In genomic region chr1:50976890-50977574, GRCh38 we compare ENCODE assay signal across 8 cellular contexts. TPM values are rescaled to one million over a fixed set of nuclear protein-coding genes. Genes with fewer than 3 reads are reported as not detected.
A peak's percentile ranks its signal among the peaks of the same experiment; 100 is the strongest.
DNase-seq lines count a peak whose midpoint lies in the region; ATAC-seq, FAIRE-seq and TF ChIP-seq lines count a peak whose summit lies in the region.

No MANE protein-coding gene starts in this region.

- H3K4me3 Mint-ChIP-seq in CD8-positive, alpha-beta T cell = peak overlapping the region; percentile 80
- peak overlapping the region; percentile 84 for H3K4me3 Mint-ChIP-seq in activated T-helper 17 cell treated with anti-CD3 and anti-CD28 coated beads, Interleukin-2, amount 50 U/mL, for 72 hours

- H3K27ac ChIP-seq in CD8-positive, alpha-beta T cell (ENCODE audit: low read depth, low read length) = peak overlapping the region; percentile 16
- peak overlapping the region; percentile 84 to 94 (median 90) for H3K27ac ChIP-seq in pancreas

- DNase-seq in CD8-positive, alpha-beta T cell = peak in 4 of 7 experiments; percentile 9 to 55 (median 20)
- DNase-seq in NCI-H446 treated with DMSO at 0.1 percent for 48 hours (lab: John Stamatoyannopoulos, UW) (peak; percentile 78), globus pallidus (ENCODE audit: low spot score) (peak; percentile 65), pancreas (peak in 1 of 6 donors; percentile 46), D721Med (ENCODE audit: insufficient read length, low spot score) (no peak)

- POLR2A ChIA-PET in CD8-positive, alpha-beta T cell (lab: Charles Lee) = interaction anchor here (0.7 to 2.2 kb wide), 4 partner anchors 8 to 86 kb away, joined by 3 to 27 read pairs (median 6); partner anchors contain the start of genes CDKN2C and FAF1

- TF ChIP-seq CTCF in CD8-positive, alpha-beta T cell (IDR thresholded peaks at IDR 0.05) = no peak
- TF ChIP-seq CTCF in pancreas (IDR thresholded peaks at IDR 0.05) (no peak), D721Med (IDR thresholded peaks at IDR 0.05; ENCODE audit: insufficient read depth, missing control alignments) (no peak)

- FAIRE-seq in pancreas (lab: Jason Lieb, UNC) = no peak
- no peak for FAIRE-seq in D721Med (lab: Jason Lieb, UNC)

- peaks cover 24% of the 10 kb centered on the region for H3K4me1 ChIP-seq in CD8-positive, alpha-beta T cell (ENCODE audit: insufficient read depth, low read length)
- peaks cover 0 to 12% (median 10%) of the 10 kb centered on the region in 3 donors for H3K4me1 ChIP-seq in pancreas

- H3K36me3 Mint-ChIP-seq in CD8-positive, alpha-beta T cell = peaks cover 5% of the 10 kb centered on the region
- H3K36me3 Mint-ChIP-seq in activated T-helper 17 cell treated with anti-CD3 and anti-CD28 coated beads, Interleukin-2, amount 50 U/mL, for 72 hours (ENCODE audit: low read depth) = peaks cover 18% of the 10 kb centered on the region

- H3K4me3 ChIP-seq in CD8-positive, alpha-beta T cell (ENCODE audit: low read depth, low read length) = peak overlapping the region; percentile 70
- H3K4me3 ChIP-seq in pancreas = peak overlapping the region; percentile 60 to 91 (median 70)

- H3K9me3 Mint-ChIP-seq in CD8-positive, alpha-beta T cell = no peaks in the 10 kb centered on the region
- H3K9me3 Mint-ChIP-seq in activated T-helper 17 cell treated with anti-CD3 and anti-CD28 coated beads, Interleukin-2, amount 50 U/mL, for 72 hours = no peaks in the 10 kb centered on the region

- CTCF ChIA-PET in CD8-positive, alpha-beta T cell (lab: Charles Lee) = interaction anchor here (1.1 to 1.8 kb wide), 2 partner anchors 9 to 47 kb away, joined by 4 to 9 read pairs; no protein-coding TSS in a partner anchor

- peaks cover 26% of the 10 kb centered on the region for H3K4me1 Mint-ChIP-seq in CD8-positive, alpha-beta T cell (ENCODE audit: low read depth)
- peaks cover 19% of the 10 kb centered on the region for H3K4me1 Mint-ChIP-seq in activated T-helper 17 cell treated with anti-CD3 and anti-CD28 coated beads, Interleukin-2, amount 50 U/mL, for 72 hours

- intact Hi-C loops in CD8-positive, alpha-beta T cell (cut with DNase I, micrococcal nuclease) = loop anchor here (1.0 to 10.0 kb wide), 2 partner anchors 9 to 638 kb away; partner anchors contain the start of gene OSBPL9 (in 1 of the 2)
- intact Hi-C loops in pancreas (cut with DNase I) = no loop called here

- H3K27ac Mint-ChIP-seq in CD8-positive, alpha-beta T cell = no peak overlapping the region
- peak overlapping the region; percentile 52 for H3K27ac Mint-ChIP-seq in activated T-helper 17 cell treated with anti-CD3 and anti-CD28 coated beads, Interleukin-2, amount 50 U/mL, for 72 hours

- ATAC-seq in CD8-positive, alpha-beta T cell = peak; percentile 47
- peak; percentile 74 for ATAC-seq in GM18909 (IDR thresholded peaks at IDR 0.05; ENCODE audit: poor library complexity, unreplicated experiment)
- ATAC-seq in HG03095 (IDR thresholded peaks at IDR 0.05; ENCODE audit: unreplicated experiment) = peak; percentile 65
- ATAC-seq in activated T-helper 17 cell treated with anti-CD3 and anti-CD28 coated beads, Interleukin-2, amount 50 U/mL, for 72 hours (replicated peaks) = peak; percentile 68
- peak; percentile 33 to 59 (median 54) for ATAC-seq in pancreas

- H3K27me3 ChIP-seq in CD8-positive, alpha-beta T cell (ENCODE audit: insufficient read depth, low read length) = no peaks in the 10 kb centered on the region
- H3K27me3 ChIP-seq in pancreas = no peaks in the 10 kb centered on the region

- H3K27me3 Mint-ChIP-seq in CD8-positive, alpha-beta T cell (ENCODE audit: low read depth) = peaks cover 15% of the 10 kb centered on the region
- H3K27me3 Mint-ChIP-seq in activated T-helper 17 cell treated with anti-CD3 and anti-CD28 coated beads, Interleukin-2, amount 50 U/mL, for 72 hours = peaks cover 17% of the 10 kb centered on the region

- H3K36me3 ChIP-seq in CD8-positive, alpha-beta T cell (ENCODE audit: insufficient read depth, low read length) = no peaks in the 10 kb centered on the region
- H3K36me3 ChIP-seq in pancreas = no peaks in the 10 kb centered on the region

- 3 to 4% methylated on average over 26 of the region's 26 CpGs for WGBS in pancreas, 2 donors

- H3K9me3 ChIP-seq in CD8-positive, alpha-beta T cell (ENCODE audit: low read length) = no peaks in the 10 kb centered on the region
- no peaks in the 10 kb centered on the region for H3K9me3 ChIP-seq in pancreas

RNA-seq across cellular contexts. Expression of gene CDKN2C, which starts 7.0 kb away (rescaled TPM):
- total RNA-seq in CD8-positive, alpha-beta T cell = 1 to 10 TPM; 5.3 to 6.0 TPM
- total RNA-seq in activated T-helper 17 cell treated with anti-CD3 and anti-CD28 coated beads, Interleukin-2, amount 50 U/mL, for 72 hours = 10 to 100 TPM in 1 of 2 donors, 1 to 10 TPM in 1; 8.3 to 16.2 TPM
- 10 to 100 TPM in 2 of 6 donors, 1 to 10 TPM in 4; 4.3 to 11.5 (median 8.4) TPM for total RNA-seq in pancreas
- polyA plus RNA-seq in pancreas = 1 to 10 TPM; 7.4 to 8.1 TPM

RNA-seq across cellular contexts. Expression of gene FAF1, which starts 17.0 kb away (rescaled TPM):
- total RNA-seq in CD8-positive, alpha-beta T cell = 10 to 100 TPM; 39.0 to 44.0 TPM
- total RNA-seq in activated T-helper 17 cell treated with anti-CD3 and anti-CD28 coated beads, Interleukin-2, amount 50 U/mL, for 72 hours = 10 to 100 TPM; 55.5 to 69.7 TPM
- 10 to 100 TPM; 30.0 to 46.6 (median 38.1) TPM for total RNA-seq in pancreas
- polyA plus RNA-seq in pancreas = 10 to 100 TPM; 13.9 to 23.4 TPM

Comparison
In these comparisons a context has a peak if more than half of its experiments do, and no peak if none do; other contexts are left out.
1. intact Hi-C loops: an anchor here in CD8-positive, alpha-beta T cell (1.0 to 10.0 kb wide); none called in pancreas.